ENCODE assay signal across 1 cellular context in genomic region chr16:57994361-57994760, GRCh38.
A peak's percentile ranks its signal among the peaks of the same experiment; 100 is the strongest.
TF ChIP-seq lines count a peak whose summit lies in the region.

No MANE protein-coding gene starts in this region.

TF ChIP-seq in K562, 482 proteins besides CTCF, POLR2A, EP300 and RAD21:
- peak; percentile 64; the same call in 1 of the 2 replicates for TF ChIP-seq BCOR (IDR thresholded peaks at IDR 0.05)
- TF ChIP-seq SMARCA4 (IDR thresholded peaks at IDR 0.05) = no peak
- TF ChIP-seq ESRRA (IDR thresholded peaks at IDR 0.05; ENCODE audit: borderline replicate concordance, low read depth) = peak; percentile 38; the same call in 1 of the 2 replicates
- TF ChIP-seq SMARCA5 (IDR thresholded peaks at IDR 0.05) = peak; percentile 24; the same call in 1 of the 2 replicates
- 0 out of 2 replicates have a peak, but pooled peaks have one; percentile 31 for TF ChIP-seq ADNP (tag; IDR thresholded peaks at IDR 0.05)
- TF ChIP-seq RBM25 (IDR thresholded peaks at IDR 0.05; ENCODE audit: low read depth, low read length, severe bottlenecking) = peak; percentile 78
